ENCODE assay signal across 9 cellular contexts in the genomic region with DNA sequence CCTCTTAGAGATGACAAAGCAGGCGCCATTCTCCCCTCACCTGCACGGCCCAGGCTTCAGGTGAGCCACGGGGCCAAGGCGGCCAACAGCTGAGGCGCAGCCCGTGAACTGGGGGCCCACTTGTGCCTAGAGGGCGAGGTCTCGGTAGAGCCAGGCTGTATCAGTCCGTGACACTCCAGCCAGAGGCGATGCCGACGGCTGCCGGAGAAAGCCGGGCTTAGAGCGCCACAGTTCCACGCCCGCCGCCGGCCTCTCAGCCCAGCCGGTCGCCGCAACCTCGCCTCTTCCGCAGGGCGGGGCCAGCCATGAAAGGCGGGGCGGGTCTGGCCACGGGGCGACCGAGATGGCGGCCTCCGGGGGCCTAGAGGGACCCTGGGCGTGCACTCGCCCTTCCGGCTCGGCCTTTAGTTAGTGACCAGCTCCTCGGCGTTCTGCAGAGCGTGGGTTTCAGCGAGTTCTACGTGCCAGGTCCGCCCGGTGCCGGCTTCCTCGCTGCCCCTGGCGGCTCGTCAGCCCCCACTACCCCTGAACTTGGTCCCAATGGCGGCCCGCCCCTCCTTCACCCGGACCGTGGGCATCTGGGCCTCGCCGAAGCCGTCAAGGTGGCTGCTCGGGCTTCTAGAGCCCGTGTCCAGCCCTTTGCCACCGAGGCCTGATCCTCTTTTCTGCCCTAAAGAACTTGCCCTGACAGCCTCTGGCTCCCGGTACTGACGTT. TPM values are rescaled to one million over a fixed set of nuclear protein-coding genes. Genes with fewer than 3 reads are reported as not detected.
DNase-seq lines count a peak whose midpoint lies in the region; ATAC-seq, FAIRE-seq and TF ChIP-seq lines count a peak whose summit lies in the region.
"Had no signal": no experiment of that assay in that cellular context is flagged by ENCODE, and none has a peak within 500 bp of the region (broad histone marks: within the 10 kb centered on the region; RNA-seq: fewer than 3 reads in every experiment).

A gene (plus strand): TSS at position 390 of the 715 bp plus-strand sequence. CDS start 881 bp downstream, outside the sequence.

- H4K20me1 ChIP-seq in keratinocyte (ENCODE audit: control insufficient read depth, extremely low read depth, insufficient read depth, low read length) = no peaks in the 10 kb centered on the region

- H3K4me1 ChIP-seq in keratinocyte (ENCODE audit: control insufficient read depth, extremely low read depth, insufficient read depth, low read length) = peaks cover 9% of the 10 kb centered on the region

- H3K36me3 Mint-ChIP-seq in central memory CD8-positive, alpha-beta T cell (ENCODE audit: insufficient read depth) = peaks cover 13% of the 10 kb centered on the region

- H3K27ac ChIP-seq in AG04450 (ENCODE audit: low read depth, low read length) = peak within 1 kb of the TSS; percentile 80
- peak within 1 kb of the TSS; percentile 79 for H3K27ac ChIP-seq in keratinocyte (ENCODE audit: control insufficient read depth, insufficient read depth, low read length)

- peak within 1 kb of the TSS; percentile 86 for H3K9ac ChIP-seq in keratinocyte (ENCODE audit: control insufficient read depth, extremely low read depth, insufficient read depth, low read length)

- DNase-seq in AG04450 (ENCODE audit: low read depth, low spot score) = peak; percentile 50
- peak; percentile 72 for DNase-seq in NCI-H2227 treated with DMSO at 0.1 percent for 48 hours (lab: John Stamatoyannopoulos, UW)
- peak; percentile 62 for DNase-seq in activated CD4-positive, CD25-positive, alpha-beta regulatory T cell treated with anti-CD3 and anti-CD28 coated beads, Interleukin-2, amount 50 U/mL, for 16 hours (ENCODE audit: low read depth, low spot score)
- peak; percentile 73 to 78 for DNase-seq in central memory CD8-positive, alpha-beta T cell (ENCODE audit: low spot score in 2 of 2)
- peak; percentile 32 for DNase-seq in keratinocyte (ENCODE audit: low read depth, low spot score)
- peak; percentile 67 to 79 for DNase-seq in stimulated activated CD4-positive, alpha-beta T cell treated with anti-CD3 and anti-CD28 coated beads, Interleukin-15, amount 100 ng/mL, for 1 hour (ENCODE audit: low read depth in 1 of 2, low spot score in 1 of 2)

- peaks cover 3% of the 10 kb centered on the region; the same call in 1 of the 2 replicates for H3K9me3 ChIP-seq in AG04450 (ENCODE audit: control insufficient read depth, insufficient read depth, low read length)
- H3K9me3 ChIP-seq in keratinocyte (ENCODE audit: control insufficient read depth, low read depth, low read length) = no peaks in the 10 kb centered on the region

- no peaks in the 10 kb centered on the region for H3K79me2 ChIP-seq in keratinocyte (ENCODE audit: control insufficient read depth, insufficient read depth, low read length)

- H3K27me3 ChIP-seq in AG04450 (ENCODE audit: control insufficient read depth, insufficient read depth, low read length) = no peaks in the 10 kb centered on the region
- H3K27me3 ChIP-seq in keratinocyte (ENCODE audit: control insufficient read depth, extremely low read depth, insufficient read depth, low read length) = no peaks in the 10 kb centered on the region

- H3K4me3 ChIP-seq in AG04450 (ENCODE audit: low read depth, low read length) = peak within 1 kb of the TSS; percentile 77
- peak within 1 kb of the TSS; percentile 75 to 85 (median 85) for H3K4me3 ChIP-seq in keratinocyte (ENCODE audit: control insufficient read depth in 2 of 3, extremely low read depth in 1 of 3, insufficient read depth in 2 of 3, low read depth in 1 of 3, low read length in 3 of 3)

- TF ChIP-seq CTCF in AG04450 (IDR thresholded peaks at IDR 0.05; ENCODE audit: low read depth, low read length) (no peak), keratinocyte (optimal IDR thresholded peaks at IDR 0.05 in 1 of 3, IDR thresholded peaks at IDR 0.05 in 1 of 3, conservative IDR thresholded peaks at IDR 0.05 in 1 of 3; ENCODE audit: extremely low read depth in 1 of 3, insufficient read depth in 2 of 3, low read length in 3 of 3) (peak in 1 of 3 experiments; percentile 20)

- no peak for FAIRE-seq in keratinocyte (lab: Jason Lieb, UNC)
- FAIRE-seq: colon had no signal

- peaks cover 43% of the 10 kb centered on the region for H3K4me1 Mint-ChIP-seq in central memory CD8-positive, alpha-beta T cell

- CTCF ChIA-PET in AG04450 (lab: Charles Lee) = interaction anchor here (0.9 kb wide), 1 partner anchor 68 kb away, joined by 4 read pairs; a partner anchor contains a TSS

- H3K4me2 ChIP-seq in keratinocyte (ENCODE audit: control insufficient read depth, extremely low read depth, insufficient read depth, low read depth, low read length) = peak within 1 kb of the TSS; percentile 83

- no peaks in the 10 kb centered on the region for H3K27me3 Mint-ChIP-seq in central memory CD8-positive, alpha-beta T cell

- peak within 1 kb of the TSS; percentile 86 for H2AFZ ChIP-seq in keratinocyte (ENCODE audit: control insufficient read depth, low read length)

- no peaks in the 10 kb centered on the region for H3K9me1 ChIP-seq in keratinocyte (ENCODE audit: control insufficient read depth, extremely low read depth, insufficient read depth, low read length)

- H3K9me3 Mint-ChIP-seq in central memory CD8-positive, alpha-beta T cell = no peaks in the 10 kb centered on the region

- H3K4me3 Mint-ChIP-seq in central memory CD8-positive, alpha-beta T cell = peak within 1 kb of the TSS; percentile 97

- peak within 1 kb of the TSS; percentile 98 for H3K27ac Mint-ChIP-seq in central memory CD8-positive, alpha-beta T cell (ENCODE audit: low read depth)

- POLR2A ChIA-PET in AG04450 (lab: Yijun Ruan, JAX) = interaction anchor here (0.6 to 2.5 kb wide), 5 partner anchors 15 to 66 kb away, joined by 3 to 19 read pairs (median 7); a partner anchor contains a TSS

- peaks cover 0 to 2% of the 10 kb centered on the region in 2 experiments for H3K36me3 ChIP-seq in keratinocyte (ENCODE audit: control insufficient read depth in 2 of 2, extremely low read depth in 1 of 2, insufficient read depth in 2 of 2, low read length in 2 of 2)

- dilution Hi-C loops in keratinocyte (cut with MboI; ENCODE audit: extremely low pct_ligation_motif_present, low sequenced_read_pairs) = no loop called here

- ATAC-seq in GM18858 (IDR thresholded peaks at IDR 0.05; ENCODE audit: unreplicated experiment) (peak; percentile 93), HG03066 (IDR thresholded peaks at IDR 0.05; ENCODE audit: low read depth, unreplicated experiment) (peak; percentile 97)
- ATAC-seq in central memory CD8-positive, alpha-beta T cell (replicated peaks; ENCODE audit: extremely low read depth, poor library complexity, severe bottlenecking) = peak; percentile 94

RNA-seq across cellular contexts. Expression of the gene that starts here (rescaled TPM):
- polyA plus RNA-seq in AG04450 (2011; rRNA removed) (20.4 and 24.9 TPM in 2 replicates), keratinocyte (10.3 to 14.4 TPM (median 14.3 TPM) in 3 replicates)
- 19.8 and 21.7 TPM in 2 replicates for polyA minus RNA-seq in AG04450 (2011; rRNA and poly(A)+ RNA removed)
- polyA plus RNA-seq in keratinocyte (2011; ENCODE audit: low read depth) = 7.0 TPM
- polyA plus RNA-seq in keratinocyte (2011; cell fraction: cytosol; rRNA removed) = 5.1 and 7.1 TPM in 2 replicates
- 44.7 and 49.9 TPM in 2 replicates for polyA plus RNA-seq in keratinocyte (2011; cell fraction: nucleus; rRNA removed)
- polyA plus RNA-seq in keratinocyte (2012; ENCODE audit: low replicate concordance) = 7.2 and 7.3 TPM in 2 replicates
- polyA minus RNA-seq in keratinocyte = 11.7 to 15.7 TPM (median 12.0 TPM) in 3 replicates
- polyA minus RNA-seq in keratinocyte (2011; cell fraction: cytosol; rRNA and poly(A)+ RNA removed) = 6.7 TPM
- 9.0 and 21.2 TPM in 2 replicates for polyA minus RNA-seq in keratinocyte (2011; cell fraction: nucleus; rRNA and poly(A)+ RNA removed)

Comparison
In these comparisons a context has a peak if more than half of its experiments do, and no peak if none do; other contexts are left out.
1. Peak in every context shown above with its lines: DNase-seq, ATAC-seq, H3K4me3 ChIP-seq and H3K27ac ChIP-seq.